ENCODE assay signal across 1 cellular context in the genomic region with DNA sequence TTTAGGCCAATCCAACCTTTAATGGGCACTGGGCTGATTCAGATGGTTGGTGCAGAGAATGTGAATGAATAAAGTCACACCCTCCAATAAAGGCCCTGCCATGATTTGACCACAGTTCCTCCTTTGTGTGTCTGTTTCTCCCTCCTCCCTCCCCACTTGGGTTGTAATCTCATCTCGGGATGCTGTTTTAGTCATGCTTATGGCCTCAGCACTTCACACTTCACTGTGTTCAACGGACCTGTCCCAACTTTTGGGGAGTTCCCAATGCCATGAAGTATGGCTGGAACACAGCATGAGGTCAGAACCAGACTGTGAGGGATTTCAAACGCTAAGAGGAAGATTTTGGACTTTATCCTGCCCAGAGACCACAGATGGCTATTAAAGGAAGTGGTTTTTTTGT.
TF ChIP-seq lines count a peak whose summit lies in the region.

No MANE protein-coding gene starts in this region.

TF ChIP-seq in GM12878, 131 proteins besides CTCF, POLR2A, EP300 and RAD21 (continued from another document):
- TF ChIP-seq BCLAF1 (IDR thresholded peaks at IDR 0.05) (no peak), SMARCA5 (IDR thresholded peaks at IDR 0.05) (no peak), RFX5 (IDR thresholded peaks at IDR 0.05; ENCODE audit: low read depth, low read length) (no peak), SREBF2 (IDR thresholded peaks at IDR 0.05; ENCODE audit: low read length) (no peak), CREB1 (IDR thresholded peaks at IDR 0.05; ENCODE audit: low read depth) (no peak), SREBF1 (IDR thresholded peaks at IDR 0.05; ENCODE audit: low read length) (no peak), RCOR1 (conservative IDR thresholded peaks at IDR 0.05; ENCODE audit: low read depth, low read length) (no peak), BCL11A (IDR thresholded peaks at IDR 0.05; ENCODE audit: low read depth, low read length) (no peak)
- TF ChIP-seq, protein P1, sequence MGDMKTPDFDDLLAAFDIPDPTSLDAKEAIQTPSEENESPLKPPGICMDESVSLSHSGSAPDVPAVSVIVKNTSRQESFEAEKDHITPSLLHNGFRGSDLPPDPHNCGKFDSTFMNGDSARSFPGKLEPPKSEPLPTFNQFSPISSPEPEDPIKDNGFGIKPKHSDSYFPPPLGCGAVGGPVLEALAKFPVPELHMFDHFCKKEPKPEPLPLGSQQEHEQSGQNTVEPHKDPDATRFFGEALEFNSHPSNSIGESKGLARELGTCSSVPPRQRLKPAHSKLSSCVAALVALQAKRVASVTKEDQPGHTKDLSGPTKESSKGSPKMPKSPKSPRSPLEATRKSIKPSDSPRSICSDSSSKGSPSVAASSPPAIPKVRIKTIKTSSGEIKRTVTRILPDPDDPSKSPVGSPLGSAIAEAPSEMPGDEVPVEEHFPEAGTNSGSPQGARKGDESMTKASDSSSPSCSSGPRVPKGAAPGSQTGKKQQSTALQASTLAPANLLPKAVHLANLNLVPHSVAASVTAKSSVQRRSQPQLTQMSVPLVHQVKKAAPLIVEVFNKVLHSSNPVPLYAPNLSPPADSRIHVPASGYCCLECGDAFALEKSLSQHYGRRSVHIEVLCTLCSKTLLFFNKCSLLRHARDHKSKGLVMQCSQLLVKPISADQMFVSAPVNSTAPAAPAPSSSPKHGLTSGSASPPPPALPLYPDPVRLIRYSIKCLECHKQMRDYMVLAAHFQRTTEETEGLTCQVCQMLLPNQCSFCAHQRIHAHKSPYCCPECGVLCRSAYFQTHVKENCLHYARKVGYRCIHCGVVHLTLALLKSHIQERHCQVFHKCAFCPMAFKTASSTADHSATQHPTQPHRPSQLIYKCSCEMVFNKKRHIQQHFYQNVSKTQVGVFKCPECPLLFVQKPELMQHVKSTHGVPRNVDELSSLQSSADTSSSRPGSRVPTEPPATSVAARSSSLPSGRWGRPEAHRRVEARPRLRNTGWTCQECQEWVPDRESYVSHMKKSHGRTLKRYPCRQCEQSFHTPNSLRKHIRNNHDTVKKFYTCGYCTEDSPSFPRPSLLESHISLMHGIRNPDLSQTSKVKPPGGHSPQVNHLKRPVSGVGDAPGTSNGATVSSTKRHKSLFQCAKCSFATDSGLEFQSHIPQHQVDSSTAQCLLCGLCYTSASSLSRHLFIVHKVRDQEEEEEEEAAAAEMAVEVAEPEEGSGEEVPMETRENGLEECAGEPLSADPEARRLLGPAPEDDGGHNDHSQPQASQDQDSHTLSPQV (IDR thresholded peaks at IDR 0.05), result no peak
